ENCODE assay signal across 1 cellular context in the genomic region with DNA sequence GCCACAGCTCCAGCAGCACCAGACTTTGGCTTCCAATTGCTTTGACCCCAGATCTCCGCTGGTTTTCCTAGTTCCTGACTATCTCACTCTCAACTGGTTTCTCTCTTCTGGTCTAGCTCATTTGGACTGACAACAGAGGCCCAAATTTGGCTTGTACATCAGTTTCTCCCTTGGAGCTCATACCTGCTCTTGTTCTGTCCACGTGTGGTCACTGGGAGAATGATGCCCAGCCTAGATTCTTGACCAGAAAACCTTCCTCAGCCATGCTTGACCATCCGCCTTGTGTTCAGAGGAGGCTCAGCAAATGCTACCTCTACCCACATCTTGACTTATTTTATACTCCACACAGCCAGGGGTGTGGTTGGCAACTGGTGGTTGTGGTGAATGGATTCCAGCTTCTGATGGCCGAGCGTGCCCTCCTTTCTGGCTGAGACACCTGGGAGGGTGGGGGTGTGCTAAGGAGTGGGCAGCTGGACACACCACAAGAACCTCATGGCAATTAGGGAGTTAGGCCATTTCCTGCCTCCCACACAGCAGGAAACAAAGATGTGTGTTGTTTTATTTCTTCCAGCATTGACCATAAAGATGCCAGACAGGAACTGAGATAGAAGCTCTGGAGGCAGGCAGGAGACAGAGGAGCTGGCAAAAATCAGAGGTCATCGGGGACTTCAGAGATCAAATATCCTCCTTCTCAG.
TF ChIP-seq lines count a peak whose summit lies in the region.

No MANE protein-coding gene starts in this region.

TF ChIP-seq in K562, 482 proteins besides CTCF, POLR2A, EP300 and RAD21 (continued from another document):
- TF ChIP-seq, protein P1, sequence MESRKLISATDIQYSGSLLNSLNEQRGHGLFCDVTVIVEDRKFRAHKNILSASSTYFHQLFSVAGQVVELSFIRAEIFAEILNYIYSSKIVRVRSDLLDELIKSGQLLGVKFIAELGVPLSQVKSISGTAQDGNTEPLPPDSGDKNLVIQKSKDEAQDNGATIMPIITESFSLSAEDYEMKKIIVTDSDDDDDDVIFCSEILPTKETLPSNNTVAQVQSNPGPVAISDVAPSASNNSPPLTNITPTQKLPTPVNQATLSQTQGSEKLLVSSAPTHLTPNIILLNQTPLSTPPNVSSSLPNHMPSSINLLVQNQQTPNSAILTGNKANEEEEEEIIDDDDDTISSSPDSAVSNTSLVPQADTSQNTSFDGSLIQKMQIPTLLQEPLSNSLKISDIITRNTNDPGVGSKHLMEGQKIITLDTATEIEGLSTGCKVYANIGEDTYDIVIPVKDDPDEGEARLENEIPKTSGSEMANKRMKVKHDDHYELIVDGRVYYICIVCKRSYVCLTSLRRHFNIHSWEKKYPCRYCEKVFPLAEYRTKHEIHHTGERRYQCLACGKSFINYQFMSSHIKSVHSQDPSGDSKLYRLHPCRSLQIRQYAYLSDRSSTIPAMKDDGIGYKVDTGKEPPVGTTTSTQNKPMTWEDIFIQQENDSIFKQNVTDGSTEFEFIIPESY (CRISPR knock-in tag; IDR thresholded peaks at IDR 0.05), result no peak
- TF ChIP-seq NR2C2 (CRISPR knock-in tag; IDR thresholded peaks at IDR 0.05) (no peak), NR2C2 (tag; IDR thresholded peaks at IDR 0.05) (peak; percentile 19; the same call in 1 of the 2 replicates)
